ENCODE assay signal across 14 cellular contexts in genomic region chr1:178938959-178939317, GRCh38.
A peak's percentile ranks its signal among the peaks of the same experiment; 100 is the strongest.
DNase-seq lines count a peak whose midpoint lies in the region; ATAC-seq and TF ChIP-seq lines count a peak whose summit lies in the region.
"Had no signal": no experiment of that assay in that cellular context is flagged by ENCODE, and none has a peak within 500 bp of the region (broad histone marks: within the 10 kb centered on the region; RNA-seq: fewer than 3 reads in every experiment).

No MANE protein-coding gene starts in this region.

- H4K20me1 ChIP-seq in GM23248 (ENCODE audit: insufficient read depth) (no peaks in the 10 kb centered on the region), GM23338 (replicated peaks; ENCODE audit: insufficient read depth) (no peaks in the 10 kb centered on the region)

- H3K36me3 ChIP-seq in GM23248 (ENCODE audit: low read depth) (no peaks in the 10 kb centered on the region), lower lobe of right lung (no peaks in the 10 kb centered on the region), skeletal muscle tissue (ENCODE audit: control insufficient read depth in 3 of 3, insufficient read depth in 3 of 3, low read length in 3 of 3) (no peaks in the 10 kb centered on the region), GM23338 (ENCODE audit: insufficient read depth) (no peaks in the 10 kb centered on the region)

- peaks cover 1% of the 10 kb centered on the region for H3K27me3 Mint-ChIP-seq in GM23338 (ENCODE audit: insufficient read depth, low read depth, poor library complexity)

- H3K27ac ChIP-seq in GM23248 (peak overlapping the region; percentile 84), dorsolateral prefrontal cortex (peak overlapping the region in 45 of 59 donors; percentile 11 to 81 (median 57)), lower lobe of right lung (peak overlapping the region; percentile 58), skeletal muscle tissue (ENCODE audit: low read depth, low read length) (peak overlapping the region; percentile 86), GM23338 (ENCODE audit: low read depth) (no peak overlapping the region)

- H3K79me2 ChIP-seq in GM23248 (ENCODE audit: insufficient read depth) = no peaks in the 10 kb centered on the region
- no peaks in the 10 kb centered on the region for H3K79me2 ChIP-seq in GM23338 (replicated peaks; ENCODE audit: insufficient read depth)

- H3K9me3 Mint-ChIP-seq in GM23338 = no peaks in the 10 kb centered on the region
- H3K9me3 Mint-ChIP-seq: activated T-helper 17 cell treated with anti-CD3 and anti-CD28 coated beads, Interleukin-2, amount 50 U/mL, for 72 hours; stimulated activated memory B cell treated with anti-CD40 and anti-IgM and Interleukin-4, amounts not matched to agents 10 μg/mL and 1 μg/mL and 100 μg/mL, for 72 hours had no signal

- no peaks in the 10 kb centered on the region for H3K27me3 ChIP-seq in GM23248 (replicated peaks; ENCODE audit: insufficient read depth)
- no peaks in the 10 kb centered on the region for H3K27me3 ChIP-seq in dorsolateral prefrontal cortex
- no peaks in the 10 kb centered on the region for H3K27me3 ChIP-seq in lower lobe of right lung (ENCODE audit: low read depth)
- H3K27me3 ChIP-seq in skeletal muscle tissue (ENCODE audit: control insufficient read depth in 3 of 3, insufficient read depth in 3 of 3, low read length in 3 of 3) = peaks cover 0 to 6% (median 0%) of the 10 kb centered on the region in 3 donors
- no peaks in the 10 kb centered on the region for H3K27me3 ChIP-seq in GM23338 (ENCODE audit: insufficient read depth)

- H3K4me1 ChIP-seq in GM23248 (ENCODE audit: insufficient read depth) (peaks cover 53% of the 10 kb centered on the region), lower lobe of right lung (peaks cover 10% of the 10 kb centered on the region), skeletal muscle tissue (ENCODE audit: control insufficient read depth in 3 of 3, insufficient read depth in 3 of 3, low read length in 3 of 3) (peaks cover 27 to 33% (median 29%) of the 10 kb centered on the region in 3 donors), GM23338 (ENCODE audit: insufficient read depth) (no peaks in the 10 kb centered on the region)

- H3F3A ChIP-seq in GM23248 (ENCODE audit: insufficient read depth) = peaks cover 47% of the 10 kb centered on the region
- no peaks in the 10 kb centered on the region for H3F3A ChIP-seq in GM23338 (replicated peaks; ENCODE audit: low read depth)

- peaks cover 9% of the 10 kb centered on the region for H3K4me1 Mint-ChIP-seq in GM23338
- H3K4me1 Mint-ChIP-seq: activated T-helper 17 cell treated with anti-CD3 and anti-CD28 coated beads, Interleukin-2, amount 50 U/mL, for 72 hours had no signal

- peak; percentile 88 for DNase-seq in GM23248
- no peak for DNase-seq in dorsolateral prefrontal cortex
- no peak for DNase-seq in lower lobe of right lung
- DNase-seq in GM23338 (ENCODE audit: low spot score) = no peak
- DNase-seq in GM10266 (ENCODE audit: extremely low spot score) = no peak
- DNase-seq in DMS153 (lab: John Stamatoyannopoulos, UW) = no peak
- DNase-seq in H4 (ENCODE audit: low spot score) = no peak
- DNase-seq: effector memory CD4-positive, alpha-beta T cell; NCI-H2107; SHP77 treated with DMSO at 0.1 percent for 48 hours; stimulated activated CD4-positive, alpha-beta T cell treated with anti-CD3 and anti-CD28 coated beads, Interleukin-15, amount 100 ng/mL, for 24 hours had no signal

- intact Hi-C loops in dorsolateral prefrontal cortex (cut with DNase I) = no loop called here
- intact Hi-C loops in lower lobe of right lung (cut with DNase I) = no loop called here

- H3K9ac ChIP-seq in GM23248 (peak overlapping the region; percentile 60), skeletal muscle tissue (ENCODE audit: low read depth in 1 of 3, low read length in 3 of 3) (peak overlapping the region; percentile 54 to 59 (median 56))

- H2AFZ ChIP-seq in GM23248 (peak overlapping the region; percentile 70), GM23338 (no peak overlapping the region)

- 4 to 9% methylated on average over 9 to 10 of the region's 10 CpGs for WGBS in GM23248 (ENCODE audit: low coverage in 1 of 2, low lambda C conversion rate in 2 of 2, missing lambda C conversion rate in 2 of 2), 2 experiments

- H3K36me3 Mint-ChIP-seq in GM23338 (ENCODE audit: low read depth) = no peaks in the 10 kb centered on the region
- H3K36me3 Mint-ChIP-seq: stimulated activated memory B cell treated with anti-CD40 and anti-IgM and Interleukin-4, amounts not matched to agents 10 μg/mL and 1 μg/mL and 100 μg/mL, for 72 hours had no signal

- H3K9me2 ChIP-seq in GM23248 (ENCODE audit: insufficient read depth) = no peaks in the 10 kb centered on the region
- H3K9me2 ChIP-seq in GM23338 (ENCODE audit: insufficient read depth) = no peaks in the 10 kb centered on the region

- no peak overlapping the region for H3K4me3 Mint-ChIP-seq in GM23338
- H3K4me3 Mint-ChIP-seq: activated T-helper 17 cell treated with anti-CD3 and anti-CD28 coated beads, Interleukin-2, amount 50 U/mL, for 72 hours; stimulated activated memory B cell treated with anti-CD40 and anti-IgM and Interleukin-4, amounts not matched to agents 10 μg/mL and 1 μg/mL and 100 μg/mL, for 72 hours had no signal

- H3K4me2 ChIP-seq in GM23248 (ENCODE audit: unreplicated experiment) = peak overlapping the region; percentile 79
- no peak overlapping the region for H3K4me2 ChIP-seq in GM23338

- H3K4me3 ChIP-seq in GM23248 (0 out of 2 replicates have a peak overlapping the region, but pooled peaks have one; percentile 19), dorsolateral prefrontal cortex (peak overlapping the region in 5 of 59 donors; percentile 4 to 14 (median 10)), lower lobe of right lung (no peak overlapping the region), skeletal muscle tissue (ENCODE audit: low read length in 3 of 3) (peak overlapping the region; percentile 49 to 61 (median 61)), GM23338 (no peak overlapping the region)

- H3K27ac Mint-ChIP-seq in GM23338 = no peak overlapping the region
- H3K27ac Mint-ChIP-seq: activated T-helper 17 cell treated with anti-CD3 and anti-CD28 coated beads, Interleukin-2, amount 50 U/mL, for 72 hours; stimulated activated memory B cell treated with anti-CD40 and anti-IgM and Interleukin-4, amounts not matched to agents 10 μg/mL and 1 μg/mL and 100 μg/mL, for 72 hours had no signal

- TF ChIP-seq CTCF in dorsolateral prefrontal cortex (IDR thresholded peaks at IDR 0.05 in 54 of 56, conservative IDR thresholded peaks at IDR 0.05 in 2 of 56; ENCODE audit: low read depth in 1 of 56, partially characterized antibody in 56 of 56) (no peak), lower lobe of right lung (IDR thresholded peaks at IDR 0.05) (no peak), GM23338 (conservative IDR thresholded peaks at IDR 0.05; ENCODE audit: low read depth in 2 of 2) (no peak), GM10266 (IDR thresholded peaks at IDR 0.05; ENCODE audit: control insufficient read depth, insufficient read depth, low read depth, missing control alignments) (no peak)

- H3K9me3 ChIP-seq in GM23248 (ENCODE audit: low read depth) (no peaks in the 10 kb centered on the region), lower lobe of right lung (no peaks in the 10 kb centered on the region), skeletal muscle tissue (ENCODE audit: control insufficient read depth in 3 of 3, low read length in 3 of 3) (no peaks in the 10 kb centered on the region)

- in situ Hi-C loops in GM23248 (cut with MboI) = no loop called here

- ATAC-seq in lower lobe of right lung = peak; percentile 31 to 54
- no peak for ATAC-seq in GM23338
- ATAC-seq: activated T-helper 17 cell treated with anti-CD3 and anti-CD28 coated beads, Interleukin-2, amount 50 U/mL, for 72 hours; stimulated activated memory B cell treated with anti-CD40 and anti-IgM and Interleukin-4, amounts not matched to agents 10 μg/mL and 1 μg/mL and 100 μg/mL, for 72 hours had no signal

Comparison
In these comparisons a context has a peak if more than half of its experiments do, and no peak if none do; other contexts are left out.
1. H3K4me3 ChIP-seq: peak in GM23248 (single experiment) and skeletal muscle tissue (3 of 3); none in lower lobe of right lung (single experiment) and GM23338 (single experiment).